In the genomic region with DNA sequence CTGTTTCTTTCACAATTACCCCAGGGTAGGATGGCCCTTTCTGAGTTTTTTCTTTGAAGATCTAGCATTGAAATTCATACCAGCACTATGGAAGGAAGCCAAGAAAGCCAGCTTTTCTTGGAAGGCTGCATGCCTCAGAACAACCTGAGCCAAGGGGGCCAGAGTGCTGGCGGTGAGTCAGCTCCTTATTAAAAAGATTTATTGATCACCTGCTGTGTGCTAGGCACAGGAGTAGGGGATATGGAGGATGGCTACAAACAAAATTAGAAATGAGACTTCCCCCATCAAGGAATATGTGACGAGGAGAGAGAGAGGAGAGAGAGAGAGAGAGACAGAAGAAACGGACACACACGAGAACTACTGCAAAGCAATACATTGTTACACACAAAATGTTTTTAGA, we compare ENCODE assay signal across 1 cellular context.
TF ChIP-seq lines count a peak whose summit lies in the region.

No MANE protein-coding gene starts in this region.

TF ChIP-seq in H1, 55 proteins besides CTCF, POLR2A, EP300 and RAD21 (continued from another document):
- TF ChIP-seq, protein P1, sequence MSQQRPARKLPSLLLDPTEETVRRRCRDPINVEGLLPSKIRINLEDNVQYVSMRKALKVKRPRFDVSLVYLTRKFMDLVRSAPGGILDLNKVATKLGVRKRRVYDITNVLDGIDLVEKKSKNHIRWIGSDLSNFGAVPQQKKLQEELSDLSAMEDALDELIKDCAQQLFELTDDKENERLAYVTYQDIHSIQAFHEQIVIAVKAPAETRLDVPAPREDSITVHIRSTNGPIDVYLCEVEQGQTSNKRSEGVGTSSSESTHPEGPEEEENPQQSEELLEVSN (IDR thresholded peaks at IDR 0.05), result no peak
- TF ChIP-seq, protein P2, sequence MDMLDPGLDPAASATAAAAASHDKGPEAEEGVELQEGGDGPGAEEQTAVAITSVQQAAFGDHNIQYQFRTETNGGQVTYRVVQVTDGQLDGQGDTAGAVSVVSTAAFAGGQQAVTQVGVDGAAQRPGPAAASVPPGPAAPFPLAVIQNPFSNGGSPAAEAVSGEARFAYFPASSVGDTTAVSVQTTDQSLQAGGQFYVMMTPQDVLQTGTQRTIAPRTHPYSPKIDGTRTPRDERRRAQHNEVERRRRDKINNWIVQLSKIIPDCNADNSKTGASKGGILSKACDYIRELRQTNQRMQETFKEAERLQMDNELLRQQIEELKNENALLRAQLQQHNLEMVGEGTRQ (IDR thresholded peaks at IDR 0.05; ENCODE audit: low read length), result no peak
- TF ChIP-seq JUND (IDR thresholded peaks at IDR 0.05; ENCODE audit: low read length) (no peak), TAF7 (optimal IDR thresholded peaks at IDR 0.05; ENCODE audit: borderline replicate concordance, low read depth, low read length) (no peak), SP2 (IDR thresholded peaks at IDR 0.05; ENCODE audit: low read length) (no peak), EGR1 (IDR thresholded peaks at IDR 0.05; ENCODE audit: borderline replicate concordance, low read depth, low read length) (no peak), BACH1 (IDR thresholded peaks at IDR 0.05; ENCODE audit: low read length) (no peak), PHF8 (conservative IDR thresholded peaks at IDR 0.05; ENCODE audit: low read depth, low read length) (no peak), SIX5 (IDR thresholded peaks at IDR 0.05; ENCODE audit: low read depth, low read length) (no peak), RNF2 (IDR thresholded peaks at IDR 0.05; ENCODE audit: borderline replicate concordance, low read depth, low read length, missing control alignments, poor library complexity, severe bottlenecking) (no peak), POLR2AphosphoS5 (IDR thresholded peaks at IDR 0.05; ENCODE audit: low read depth, low read length) (no peak), MAFK (IDR thresholded peaks at IDR 0.05; ENCODE audit: low read depth, low read length) (no peak), CREB1 (IDR thresholded peaks at IDR 0.05) (no peak), SP4 (IDR thresholded peaks at IDR 0.05; ENCODE audit: low read length) (no peak)
